In the genomic region with DNA sequence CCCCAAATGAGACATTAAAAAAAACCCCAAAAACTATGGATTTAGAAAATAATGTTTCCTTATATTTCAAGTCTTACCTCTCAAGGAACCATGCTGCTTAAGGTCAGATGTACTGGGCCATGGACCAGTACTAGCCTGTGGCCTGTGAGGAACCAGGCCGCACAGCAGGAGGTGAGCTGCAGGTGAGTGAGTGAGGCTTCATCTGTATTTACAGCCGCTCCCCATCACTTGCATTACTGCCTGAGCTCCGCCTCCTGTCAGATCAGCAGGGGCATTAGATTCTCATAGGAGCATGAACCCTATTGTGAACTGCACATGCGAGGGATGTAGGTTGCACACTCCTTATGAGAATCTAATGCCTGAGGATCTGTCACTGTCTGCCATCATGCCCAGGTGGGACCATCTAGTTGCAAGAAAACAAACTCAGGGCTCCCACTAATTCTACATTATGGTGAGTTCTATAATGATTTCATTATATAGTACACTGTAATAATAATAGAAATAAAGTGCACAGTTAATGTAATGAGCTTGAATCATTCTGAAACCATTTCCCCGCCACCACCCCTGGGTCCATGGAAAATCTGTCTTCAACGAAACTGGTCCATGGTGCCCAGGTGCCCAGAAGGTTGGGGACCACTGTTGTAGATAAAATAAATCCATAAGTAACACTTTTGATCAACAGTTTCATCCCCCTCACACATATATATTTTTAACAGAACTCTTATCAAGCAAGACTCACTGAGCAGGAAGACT, we compare ENCODE assay signal across 16 cellular contexts.
DNase-seq lines count a peak whose midpoint lies in the region; ATAC-seq and TF ChIP-seq lines count a peak whose summit lies in the region.
"Had no signal": no experiment of that assay in that cellular context is flagged by ENCODE, and none has a peak within 500 bp of the region (broad histone marks: within the 10 kb centered on the region; RNA-seq: fewer than 3 reads in every experiment).

No MANE protein-coding gene starts in this region.

- peaks cover 31% of the 10 kb centered on the region for H3K4me1 ChIP-seq in ACC112 (ENCODE audit: control insufficient read depth, insufficient read depth, low read length, unreplicated experiment)
- H3K4me1 ChIP-seq in OCI-LY3 (ENCODE audit: low read length) = peaks cover 9% of the 10 kb centered on the region

- no peak overlapping the region for H3K4me3 Mint-ChIP-seq in mesothelial cell of epicardium
- H3K4me3 Mint-ChIP-seq: activated CD4-positive, alpha-beta T cell treated with anti-CD3 and anti-CD28 coated beads, Interleukin-2, amount 10 ng/mL, durations not matched to agents 7 days and 5 days had no signal

- H3K27ac ChIP-seq in ACC112 (ENCODE audit: low read depth, low read length) (peak overlapping the region; percentile 94), OCI-LY3 (ENCODE audit: low read length) (no peak overlapping the region), dorsolateral prefrontal cortex (peak overlapping the region in 39 of 59 donors; percentile 45 to 94 (median 82))

- DNase-seq in dorsolateral prefrontal cortex = no peak
- DNase-seq in mesothelial cell of epicardium (ENCODE audit: low spot score in 2 of 2, unreplicated experiment in 2 of 2) = no peak
- no peak for DNase-seq in NK-92 treated with Interleukin-12 subunit alpha and Interleukin-12 subunit beta, amount 100 ng/mL, for 24 hours (lab: John Stamatoyannopoulos, UW)
- no peak for DNase-seq in stimulated activated CD8-positive, alpha-beta memory T cell treated with anti-CD3 and anti-CD28 coated beads, Interleukin-4, amount 100 ng/mL, for 48 hours
- no peak for DNase-seq in NCI-H526 treated with DMSO at 0.1 percent for 48 hours (lab: John Stamatoyannopoulos, UW)
- DNase-seq: activated CD4-positive, alpha-beta T cell treated with anti-CD3 and anti-CD28 coated beads, Interleukin-2, amount 10 ng/mL, durations not matched to agents 7 days and 5 days; activated T-cell treated with anti-CD3 and anti-CD28 coated beads, Interleukin-2, amount 50 U/mL, for 1 hour; AML-193; NCI-H1930; stimulated activated CD4-positive, alpha-beta T cell treated with anti-CD3 and anti-CD28 coated beads, Interleukin-2, amount 100 ng/mL, for 48 hours; T1000 had no signal

- TF ChIP-seq CTCF in OCI-LY3 (IDR thresholded peaks at IDR 0.05; ENCODE audit: low read depth, low read length) = no peak
- TF ChIP-seq CTCF in dorsolateral prefrontal cortex (IDR thresholded peaks at IDR 0.05 in 54 of 56, conservative IDR thresholded peaks at IDR 0.05 in 2 of 56; ENCODE audit: low read depth in 1 of 56, partially characterized antibody in 56 of 56) = no peak
- TF ChIP-seq CTCF in mesothelial cell of epicardium (IDR thresholded peaks at IDR 0.05; ENCODE audit: unreplicated experiment) = no peak

- H2AFZ ChIP-seq in ACC112 (ENCODE audit: low read length, unreplicated experiment) (no peak overlapping the region), OCI-LY3 (ENCODE audit: low read depth, low read length) (no peak overlapping the region)

- peaks cover 31% of the 10 kb centered on the region for H3K36me3 Mint-ChIP-seq in mesothelial cell of epicardium
- H3K36me3 Mint-ChIP-seq: activated naive CD4-positive, alpha-beta T cell treated with anti-CD3 and anti-CD28 coated beads, Interleukin-2, amount 50 U/mL, for 72 hours had no signal

- H3K9ac ChIP-seq in OCI-LY3 (ENCODE audit: low read length) = no peak overlapping the region

- H3K27me3 ChIP-seq in ACC112 (ENCODE audit: insufficient read depth, low read length) (no peaks in the 10 kb centered on the region), OCI-LY3 (ENCODE audit: low read depth, low read length) (no peaks in the 10 kb centered on the region), dorsolateral prefrontal cortex (no peaks in the 10 kb centered on the region)

- no peaks in the 10 kb centered on the region for H3K4me1 Mint-ChIP-seq in mesothelial cell of epicardium
- H3K4me1 Mint-ChIP-seq: activated CD4-positive, alpha-beta T cell treated with anti-CD3 and anti-CD28 coated beads, Interleukin-2, amount 10 ng/mL, durations not matched to agents 7 days and 5 days had no signal

- H3K4me2 ChIP-seq in OCI-LY3 (ENCODE audit: low read length) = 0 out of 2 replicates have a peak overlapping the region, but pooled peaks have one; percentile 11

- H3K36me3 ChIP-seq in ACC112 (ENCODE audit: insufficient read depth, low read length) (peaks cover 26% of the 10 kb centered on the region), OCI-LY3 (replicated peaks; ENCODE audit: low read depth, low read length) (no peaks in the 10 kb centered on the region)

- peak overlapping the region; percentile 1 for H3K27ac Mint-ChIP-seq in mesothelial cell of epicardium
- H3K27ac Mint-ChIP-seq: activated CD4-positive, alpha-beta T cell treated with anti-CD3 and anti-CD28 coated beads, Interleukin-2, amount 10 ng/mL, durations not matched to agents 7 days and 5 days; activated naive CD4-positive, alpha-beta T cell treated with anti-CD3 and anti-CD28 coated beads, Interleukin-2, amount 50 U/mL, for 72 hours had no signal

- H3K4me3 ChIP-seq in ACC112 (ENCODE audit: low read depth, low read length) = no peak overlapping the region
- no peak overlapping the region for H3K4me3 ChIP-seq in OCI-LY3 (ENCODE audit: low read length)
- peak overlapping the region in 7 of 59 donors; percentile 1 to 53 (median 18) for H3K4me3 ChIP-seq in dorsolateral prefrontal cortex
- H3K4me3 ChIP-seq: lung had no signal

- H3K79me2 ChIP-seq in ACC112 (ENCODE audit: control insufficient read depth, insufficient read depth, low read length, unreplicated experiment) (peaks cover 12% of the 10 kb centered on the region), OCI-LY3 (ENCODE audit: low read length) (no peaks in the 10 kb centered on the region)

- no peaks in the 10 kb centered on the region for H3K9me3 ChIP-seq in OCI-LY3 (ENCODE audit: insufficient read depth, low read length)

- no peaks in the 10 kb centered on the region for H3K27me3 Mint-ChIP-seq in mesothelial cell of epicardium (ENCODE audit: low read depth)
- H3K27me3 Mint-ChIP-seq: activated CD4-positive, alpha-beta T cell treated with anti-CD3 and anti-CD28 coated beads, Interleukin-2, amount 10 ng/mL, durations not matched to agents 7 days and 5 days had no signal

- no peak for ATAC-seq in HG03175 (IDR thresholded peaks at IDR 0.05; ENCODE audit: unreplicated experiment)

- H4K20me1 ChIP-seq in OCI-LY3 (ENCODE audit: insufficient read depth, low read length) = no peaks in the 10 kb centered on the region

- intact Hi-C loops in dorsolateral prefrontal cortex (cut with DNase I) = loop anchor here in 1 of 2 donors (10.0 kb wide), 1 partner anchor 159 kb away; a partner anchor contains a TSS

- no peaks in the 10 kb centered on the region for H3K9me3 Mint-ChIP-seq in mesothelial cell of epicardium
- H3K9me3 Mint-ChIP-seq: activated CD4-positive, alpha-beta T cell treated with anti-CD3 and anti-CD28 coated beads, Interleukin-2, amount 10 ng/mL, durations not matched to agents 7 days and 5 days; activated naive CD4-positive, alpha-beta T cell treated with anti-CD3 and anti-CD28 coated beads, Interleukin-2, amount 50 U/mL, for 72 hours had no signal
